In genomic region chr13:66911411-66911939, GRCh38 we compare ENCODE assay signal across 29 cellular contexts.
"Had no signal": no experiment of that assay in that cellular context is flagged by ENCODE, and none has a peak within 500 bp of the region (broad histone marks: within the 10 kb centered on the region; RNA-seq: fewer than 3 reads in every experiment).

No MANE protein-coding gene starts in this region.

- H3K27me3 ChIP-seq: neural progenitor cell, ovary, right lobe of liver, sigmoid colon, suprapubic skin, testis, tibial artery, transverse colon, upper lobe of right lung, uterus had no signal

- H3K9ac ChIP-seq: neural progenitor cell, parathyroid adenoma had no signal

- FAIRE-seq: small intestine had no signal

- H3K9me3 ChIP-seq: ovary, psoas muscle, right lobe of liver, sigmoid colon, suprapubic skin, testis, tibial artery, transverse colon, upper lobe of right lung, uterus had no signal

- H3K4me3 ChIP-seq: neural progenitor cell, ovary, psoas muscle, sigmoid colon, suprapubic skin, testis, tibial artery, transverse colon, upper lobe of right lung, uterus had no signal

- H3K27me3 Mint-ChIP-seq: progenitor cell of endocrine pancreas; stimulated activated naive B cell treated with anti-CD40 and anti-IgM and Interleukin-4, amounts not matched to agents 10 μg/mL and 1 μg/mL and 100 μg/mL, for 72 hours; stimulated activated naive CD8-positive, alpha-beta T cell treated with anti-CD3 and anti-CD28 coated beads, Interleukin-15, amount 100 ng/mL, for 72 hours; type B pancreatic cell had no signal

- H3K4me1 Mint-ChIP-seq: natural killer cell; nephron; stimulated activated effector memory CD8-positive, alpha-beta T cell treated with anti-CD3 and anti-CD28 coated beads, Interleukin-12 subunit alpha, Interleukin-12 subunit beta, amount 100 ng/mL, for 72 hours; stimulated activated naive CD8-positive, alpha-beta T cell treated with anti-CD3 and anti-CD28 coated beads, Interleukin-15, amount 100 ng/mL, for 72 hours had no signal

- H3K79me2 ChIP-seq: parathyroid adenoma had no signal

- H3K36me3 Mint-ChIP-seq: natural killer cell; neural progenitor cell; stimulated activated effector memory CD8-positive, alpha-beta T cell treated with anti-CD3 and anti-CD28 coated beads, Interleukin-12 subunit alpha, Interleukin-12 subunit beta, amount 100 ng/mL, for 72 hours; stimulated activated naive B cell treated with anti-CD40 and anti-IgM and Interleukin-4, amounts not matched to agents 10 μg/mL and 1 μg/mL and 100 μg/mL, for 72 hours; type B pancreatic cell had no signal

- DNase-seq: natural killer cell; occipital lobe; ovary; posterior cingulate gyrus; psoas muscle; right cardiac atrium; right lobe of liver; sigmoid colon; small intestine; stimulated activated CD4-positive, alpha-beta T cell treated with anti-CD3 and anti-CD28 coated beads, Interleukin-15, amount 100 ng/mL, for 24 hours; stimulated activated CD4-positive, alpha-beta T cell treated with anti-CD3 and anti-CD28 coated beads, Interleukin-2, amount 100 ng/mL, for 24 hours; stimulated activated CD4-positive, alpha-beta T cell treated with anti-CD3 and anti-CD28 coated beads, Interleukin-2, amount 100 ng/mL, for 48 hours; stimulated activated CD4-positive, alpha-beta T cell treated with anti-CD3 and anti-CD28 coated beads, Interleukin-4, amount 100 ng/mL, for 24 hours; stimulated activated naive B cell treated with anti-CD40 and anti-IgM and Interleukin-4, amounts not matched to agents 10 μg/mL and 1 μg/mL and 100 μg/mL, for 72 hours; stimulated activated naive CD8-positive, alpha-beta T cell treated with anti-CD3 and anti-CD28 coated beads, Interleukin-15, amount 100 ng/mL, for 72 hours; stimulated activated naive CD8-positive, alpha-beta T cell treated with anti-CD3 and anti-CD28 coated beads, Interleukin-15, Interleukin-2, amounts not matched to agents 100 U/mL and 50 U/mL, for 24 hours; substantia nigra; testis; tibial artery; transverse colon; upper lobe of right lung; uterus had no signal

- H3K27ac Mint-ChIP-seq: natural killer cell; nephron; neural progenitor cell; progenitor cell of endocrine pancreas; stimulated activated effector memory CD8-positive, alpha-beta T cell treated with anti-CD3 and anti-CD28 coated beads, Interleukin-12 subunit alpha, Interleukin-12 subunit beta, amount 100 ng/mL, for 72 hours; stimulated activated naive B cell treated with anti-CD40 and anti-IgM and Interleukin-4, amounts not matched to agents 10 μg/mL and 1 μg/mL and 100 μg/mL, for 72 hours; stimulated activated naive CD8-positive, alpha-beta T cell treated with anti-CD3 and anti-CD28 coated beads, Interleukin-15, amount 100 ng/mL, for 72 hours; type B pancreatic cell had no signal

- H2AFZ ChIP-seq: neural progenitor cell, parathyroid adenoma had no signal

- H3K36me3 ChIP-seq: neural progenitor cell, ovary, right lobe of liver, sigmoid colon, suprapubic skin, tibial artery, transverse colon, upper lobe of right lung, uterus had no signal

- H3K4me3 Mint-ChIP-seq: natural killer cell; nephron; neural progenitor cell; stimulated activated effector memory CD8-positive, alpha-beta T cell treated with anti-CD3 and anti-CD28 coated beads, Interleukin-12 subunit alpha, Interleukin-12 subunit beta, amount 100 ng/mL, for 72 hours; stimulated activated naive B cell treated with anti-CD40 and anti-IgM and Interleukin-4, amounts not matched to agents 10 μg/mL and 1 μg/mL and 100 μg/mL, for 72 hours; stimulated activated naive CD8-positive, alpha-beta T cell treated with anti-CD3 and anti-CD28 coated beads, Interleukin-15, amount 100 ng/mL, for 72 hours; type B pancreatic cell had no signal

- H3K27ac ChIP-seq: neural progenitor cell, ovary, parathyroid adenoma, psoas muscle, right lobe of liver, sigmoid colon, suprapubic skin, testis, tibial artery, transverse colon, upper lobe of right lung, uterus had no signal

- H3K4me2 ChIP-seq: neural progenitor cell had no signal

- H3K9me3 Mint-ChIP-seq: nephron; neural progenitor cell; stimulated activated naive B cell treated with anti-CD40 and anti-IgM and Interleukin-4, amounts not matched to agents 10 μg/mL and 1 μg/mL and 100 μg/mL, for 72 hours; stimulated activated naive CD8-positive, alpha-beta T cell treated with anti-CD3 and anti-CD28 coated beads, Interleukin-15, amount 100 ng/mL, for 72 hours had no signal

- H3K4me1 ChIP-seq: neural progenitor cell, parathyroid adenoma, psoas muscle, right lobe of liver, sigmoid colon, suprapubic skin, testis, tibial artery, transverse colon, upper lobe of right lung, uterus had no signal
